10 cellular contexts compared by ENCODE assay signal in the genomic region with DNA sequence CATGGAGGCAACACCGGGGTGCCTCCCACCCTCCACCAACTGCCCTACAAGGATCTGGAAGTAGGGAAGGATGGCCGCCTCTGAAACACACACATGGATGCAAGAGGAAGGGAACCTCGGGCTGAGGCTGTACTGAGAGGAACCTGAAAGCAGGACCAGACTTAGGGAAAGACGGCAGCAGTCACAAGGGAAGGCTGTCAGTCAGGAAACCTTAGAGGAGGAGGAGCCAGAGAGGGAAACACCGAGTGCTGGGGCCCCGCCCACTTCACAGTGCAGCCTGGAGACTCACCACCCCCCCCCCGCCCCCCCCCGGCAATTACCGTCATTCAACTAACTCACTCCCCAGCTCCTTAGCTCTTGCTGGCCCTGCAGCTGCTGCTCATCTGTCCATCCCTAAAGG. TPM values are rescaled to one million over a fixed set of nuclear protein-coding genes. Genes with fewer than 3 reads are reported as not detected.
DNase-seq lines count a peak whose midpoint lies in the region; ATAC-seq and TF ChIP-seq lines count a peak whose summit lies in the region.
"Had no signal": no experiment of that assay in that cellular context is flagged by ENCODE, and none has a peak within 500 bp of the region (broad histone marks: within the 10 kb centered on the region; RNA-seq: fewer than 3 reads in every experiment).

No MANE protein-coding gene starts in this region.

- H3K27ac ChIP-seq in BLaER1: no peak overlapping the region
- H3K27ac ChIP-seq: foreskin keratinocyte had no signal

- no peaks in the 10 kb centered on the region for H3K27me3 ChIP-seq in BLaER1
- H3K27me3 ChIP-seq: foreskin keratinocyte had no signal

- no peak for ATAC-seq in activated naive CD8-positive, alpha-beta T cell treated with anti-CD3 and anti-CD28 coated beads, Interleukin-2, amount 50 U/mL, for 24 hours
- ATAC-seq in memory B cell (ENCODE audit: low read depth) (no peak), HG03432 (IDR thresholded peaks at IDR 0.05; ENCODE audit: unreplicated experiment) (no peak), HG02798 (IDR thresholded peaks at IDR 0.05; ENCODE audit: poor library complexity, unreplicated experiment) (no peak)
- ATAC-seq: foreskin keratinocyte had no signal

- DNase-seq in HFFc6 (no peak), memory B cell (ENCODE audit: low spot score in 2 of 2) (peak in 1 of 2 donors; percentile 10), activated gamma-delta T cell (lab: John Stamatoyannopoulos, UW) (no peak), D341Med (ENCODE audit: low spot score) (no peak)
- no peak for DNase-seq in activated naive CD8-positive, alpha-beta T cell treated with anti-CD3 and anti-CD28 coated beads, Interleukin-2, amount 50 U/mL, for 24 hours
- DNase-seq: activated gamma-delta T cell treated with Interleukin-2 at 50 U/mL for 16 hours, foreskin keratinocyte had no signal

- peak overlapping the region; percentile 91 for H3K4me2 ChIP-seq in BLaER1

- H3K9me3 Mint-ChIP-seq in HFFc6 (no peaks in the 10 kb centered on the region), memory B cell (peaks cover 2% of the 10 kb centered on the region)
- no peaks in the 10 kb centered on the region for H3K9me3 Mint-ChIP-seq in activated naive CD8-positive, alpha-beta T cell treated with anti-CD3 and anti-CD28 coated beads, Interleukin-2, amount 50 U/mL, for 24 hours

- TF ChIP-seq CTCF in HFFc6 (IDR thresholded peaks at IDR 0.05): no peak

- no peak overlapping the region for H3K9ac ChIP-seq in BLaER1

- no peak overlapping the region; the same call in 1 of the 2 replicates for H3K27ac Mint-ChIP-seq in HFFc6
- peak overlapping the region; percentile 97 for H3K27ac Mint-ChIP-seq in activated naive CD8-positive, alpha-beta T cell treated with anti-CD3 and anti-CD28 coated beads, Interleukin-2, amount 50 U/mL, for 24 hours
- H3K27ac Mint-ChIP-seq in memory B cell: peak overlapping the region; percentile 95

- peaks cover 8% of the 10 kb centered on the region; the same call in 1 of the 2 replicates for H3K9me3 ChIP-seq in BLaER1

- H3K36me3 ChIP-seq in BLaER1: peaks cover 59% of the 10 kb centered on the region

- H3K4me3 ChIP-seq in BLaER1: no peak overlapping the region

- H4K20me1 ChIP-seq in BLaER1: no peaks in the 10 kb centered on the region

- H3K36me3 Mint-ChIP-seq in HFFc6 (ENCODE audit: low read depth) (peaks cover 54% of the 10 kb centered on the region), memory B cell (peaks cover 9% of the 10 kb centered on the region)
- peaks cover 49% of the 10 kb centered on the region for H3K36me3 Mint-ChIP-seq in activated naive CD8-positive, alpha-beta T cell treated with anti-CD3 and anti-CD28 coated beads, Interleukin-2, amount 50 U/mL, for 24 hours (ENCODE audit: low read depth)

- H3K4me3 Mint-ChIP-seq in HFFc6: peak overlapping the region; percentile 20; the same call in 1 of the 2 replicates
- peak overlapping the region; percentile 94 for H3K4me3 Mint-ChIP-seq in activated naive CD8-positive, alpha-beta T cell treated with anti-CD3 and anti-CD28 coated beads, Interleukin-2, amount 50 U/mL, for 24 hours
- peak overlapping the region; percentile 8 for H3K4me3 Mint-ChIP-seq in memory B cell

- peaks cover 37% of the 10 kb centered on the region for H3K4me1 ChIP-seq in BLaER1

- peaks cover 42% of the 10 kb centered on the region for H3K4me1 Mint-ChIP-seq in HFFc6 (ENCODE audit: low read depth)
- H3K4me1 Mint-ChIP-seq in activated naive CD8-positive, alpha-beta T cell treated with anti-CD3 and anti-CD28 coated beads, Interleukin-2, amount 50 U/mL, for 24 hours: peaks cover 60% of the 10 kb centered on the region
- peaks cover 40% of the 10 kb centered on the region for H3K4me1 Mint-ChIP-seq in memory B cell

- H3K27me3 Mint-ChIP-seq in HFFc6 (ENCODE audit: insufficient read depth): peaks cover 3% of the 10 kb centered on the region; the same call in 1 of the 2 replicates
- no peaks in the 10 kb centered on the region for H3K27me3 Mint-ChIP-seq in activated naive CD8-positive, alpha-beta T cell treated with anti-CD3 and anti-CD28 coated beads, Interleukin-2, amount 50 U/mL, for 24 hours
- no peaks in the 10 kb centered on the region for H3K27me3 Mint-ChIP-seq in memory B cell

RNA-seq across cellular contexts. Expression of a gene that starts 2.5 kb away (rescaled TPM):
- total RNA-seq in HFFc6 (2021; fragmentation: NEBNext Ultra II Directional; extraction: Animal tissue kit (Norgen Biotek cat#: 25700)): 10 to 100 TPM; 26.4 to 32.8 (median 30.0) TPM

RNA-seq across cellular contexts. Expression of a gene that starts 20.1 kb away (rescaled TPM):
- total RNA-seq in HFFc6 (2021; fragmentation: NEBNext Ultra II Directional; extraction: Animal tissue kit (Norgen Biotek cat#: 25700)): 1 to 10 TPM in 4 of 6 experiments, under 1 TPM in 2; 0.47 to 2.2 (median 1.6) TPM
- total RNA-seq: foreskin keratinocyte had no signal

RNA-seq across cellular contexts. Expression of a gene that starts 43.3 kb away (rescaled TPM):
- total RNA-seq in HFFc6 (2021; fragmentation: NEBNext Ultra II Directional; extraction: Animal tissue kit (Norgen Biotek cat#: 25700)): 10 to 100 TPM in 4 of 6 experiments, 1 to 10 TPM in 2; 7.5 to 12.4 (median 10.4) TPM

Comparison
In these comparisons a context has a peak if more than half of its experiments do, and no peak if none do; other contexts are left out.
1. H3K4me3 Mint-ChIP-seq: peak in every context shown above with its lines; median percentile 94 in activated naive CD8-positive, alpha-beta T cell treated with anti-CD3 and anti-CD28 coated beads, Interleukin-2, amount 50 U/mL, for 24 hours; 20 in HFFc6; 8 in memory B cell.